ENCODE assay signal across 7 cellular contexts in the genomic region with DNA sequence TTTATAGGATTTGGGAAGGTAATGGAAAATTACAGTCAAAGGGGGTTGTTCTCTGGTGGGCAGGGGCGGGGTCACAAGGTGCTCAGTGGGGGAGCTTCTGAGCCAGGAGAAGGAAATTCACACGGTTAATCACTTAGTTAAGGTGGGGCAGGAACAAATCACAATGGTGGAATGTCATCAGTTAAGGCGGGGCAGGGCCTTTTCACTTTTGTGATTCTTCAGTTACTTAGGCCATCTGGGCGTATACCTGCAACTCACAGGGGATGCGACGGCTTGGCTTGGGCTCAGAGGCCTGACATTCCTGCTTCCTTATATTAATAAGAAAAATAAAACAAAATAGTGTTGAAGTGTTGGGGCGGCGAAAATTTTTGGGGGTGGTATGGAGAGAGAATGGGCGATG.
DNase-seq lines count a peak whose midpoint lies in the region; ATAC-seq and TF ChIP-seq lines count a peak whose summit lies in the region.
"Not testable (repeated sequence)": the region's sequence is repeated elsewhere in the genome, so short reads cannot be mapped to it uniquely, and the experiment has no call there.

No MANE protein-coding gene starts in this region.

- not testable (repeated sequence) for H4K20me1 ChIP-seq in mammary epithelial cell (ENCODE audit: insufficient read depth, low read length)

- not testable (repeated sequence) for H3K4me3 ChIP-seq in RWPE2 (ENCODE audit: severe bottlenecking); mammary epithelial cell (replicated peaks in 1 of 3; ENCODE audit: insufficient read depth in 1 of 3, low read depth in 2 of 3, low read length in 3 of 3)

- not testable (repeated sequence) for H3K79me2 ChIP-seq in mammary epithelial cell (ENCODE audit: insufficient read depth, low read length)

- peaks cover 31% of the 10 kb centered on the region for H3K4me1 ChIP-seq in RWPE2 (ENCODE audit: insufficient read depth, poor library complexity, severe bottlenecking)
- H3K4me1 ChIP-seq in mammary epithelial cell (ENCODE audit: insufficient read depth, low read length), result peaks cover 12% of the 10 kb centered on the region

- DNase-seq in Caki2 (ENCODE audit: low read depth) (peak; percentile 66), RWPE2 (ENCODE audit: low spot score) (peak; percentile 47), mammary epithelial cell (peak; percentile 17), kidney tubule cell (ENCODE audit: low spot score) (peak; percentile 17)
- DNase-seq in HFFc6; epithelial cell of prostate (ENCODE audit: low read depth, low spot score); progenitor cell of endocrine pancreas (ENCODE audit: low spot score, unreplicated experiment): not testable (repeated sequence)

- H3K4me3 Mint-ChIP-seq in HFFc6; progenitor cell of endocrine pancreas (ENCODE audit: low read depth): not testable (repeated sequence)

- intact Hi-C loops in mammary epithelial cell (cut with micrococcal nuclease), result loop anchor here (2.0 to 10.0 kb wide), 2 partner anchors 67 to 209 kb away; a partner anchor contains a TSS

- dilution Hi-C loops in mammary epithelial cell (cut with HindIII; ENCODE audit: low sequenced_read_pairs), result not testable (repeated sequence)

- not testable (repeated sequence) for H3K4me2 ChIP-seq in mammary epithelial cell (ENCODE audit: insufficient read depth, low read depth, low read length)

- in situ Hi-C loops in Caki2 (cut with HindIII; ENCODE audit: low pct_unique_long_range_greater_than_20kb, low sequenced_read_pairs); mammary epithelial cell (cut with MboI; ENCODE audit: low sequenced_read_pairs in 2 of 2): not testable (repeated sequence)

- not testable (repeated sequence) for H3K9me3 Mint-ChIP-seq in HFFc6; progenitor cell of endocrine pancreas (ENCODE audit: low read depth)

- H3K27ac ChIP-seq in RWPE2 (ENCODE audit: poor library complexity, severe bottlenecking) (peak overlapping the region; percentile 94), mammary epithelial cell (ENCODE audit: insufficient read depth, low read depth, low read length) (peak overlapping the region; percentile 59), epithelial cell of prostate (peak overlapping the region; percentile 98)

- not testable (repeated sequence) for H3K36me3 ChIP-seq in RWPE2 (ENCODE audit: low read depth); mammary epithelial cell (ENCODE audit: insufficient read depth, low read length)

- not testable (repeated sequence) for H2AFZ ChIP-seq in mammary epithelial cell (ENCODE audit: low read depth, low read length)

- not testable (repeated sequence) for H3K9ac ChIP-seq in mammary epithelial cell (ENCODE audit: insufficient read depth, low read length)

- not testable (repeated sequence) for ATAC-seq in RWPE2 (ENCODE audit: low read depth)

- H3K27ac Mint-ChIP-seq in HFFc6 (peak overlapping the region; percentile 84), progenitor cell of endocrine pancreas (peak overlapping the region; percentile 43)

- H3K27me3 Mint-ChIP-seq in HFFc6 (ENCODE audit: insufficient read depth); progenitor cell of endocrine pancreas: not testable (repeated sequence)

- TF ChIP-seq CTCF in HFFc6 (IDR thresholded peaks at IDR 0.05); RWPE2 (IDR thresholded peaks at IDR 0.05; ENCODE audit: poor library complexity, severe bottlenecking); mammary epithelial cell (conservative IDR thresholded peaks at IDR 0.05 in 1 of 2, IDR thresholded peaks at IDR 0.05 in 1 of 2; ENCODE audit: extremely low read depth in 1 of 2, insufficient read depth in 1 of 2, low read depth in 1 of 2, low read length in 2 of 2); progenitor cell of endocrine pancreas (IDR thresholded peaks at IDR 0.05; ENCODE audit: unreplicated experiment): not testable (repeated sequence)

- not testable (repeated sequence) for H3K27me3 ChIP-seq in RWPE2 (ENCODE audit: insufficient read depth, poor library complexity, severe bottlenecking); mammary epithelial cell (ENCODE audit: insufficient read depth, low read length)

- H3K4me1 Mint-ChIP-seq in HFFc6 (ENCODE audit: low read depth), result peaks cover 42% of the 10 kb centered on the region
- not testable (repeated sequence) for H3K4me1 Mint-ChIP-seq in progenitor cell of endocrine pancreas (ENCODE audit: low read depth)

- not testable (repeated sequence) for H3K9me3 ChIP-seq in RWPE2 (ENCODE audit: severe bottlenecking); mammary epithelial cell (replicated peaks; ENCODE audit: insufficient read depth, low read length)

- H3K36me3 Mint-ChIP-seq in HFFc6 (ENCODE audit: low read depth) (peaks cover 27% of the 10 kb centered on the region), progenitor cell of endocrine pancreas (ENCODE audit: insufficient read depth) (peaks cover 10% of the 10 kb centered on the region)

- not testable (repeated sequence) for BruUV-seq in mammary epithelial cell (replicated peaks; lab: Mats Ljungman, UMichigan)

- CTCF ChIA-PET in mammary epithelial cell (lab: Charles Lee; ENCODE audit: low non-redundant PET), result not testable (repeated sequence)

- WGBS in mammary epithelial cell (ENCODE audit: low coverage, missing lambda C conversion rate), result 86% methylated on average over 9 of the region's 9 CpGs
